In the genomic region with DNA sequence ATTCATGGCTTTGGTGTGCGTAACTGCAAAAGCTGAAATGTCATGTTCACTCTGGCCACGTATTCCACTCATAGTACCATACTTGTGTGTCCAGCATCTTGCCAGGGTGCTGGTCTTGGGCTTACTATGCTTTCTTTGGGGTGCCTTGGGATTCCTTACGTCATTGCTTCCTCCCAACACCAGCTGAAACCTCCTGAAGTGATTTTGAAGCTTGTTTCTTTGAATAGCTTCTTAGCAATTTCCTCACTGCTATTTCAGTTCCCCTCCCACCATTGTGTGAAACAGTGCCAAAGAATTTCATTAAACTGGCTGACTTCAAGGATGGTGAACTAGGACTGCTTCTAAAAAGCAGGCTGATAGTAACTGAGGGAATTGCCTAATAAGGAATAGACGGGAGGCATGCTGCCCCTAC, we compare ENCODE assay signal across 9 cellular contexts. TPM values are rescaled to one million over a fixed set of nuclear protein-coding genes. Genes with fewer than 3 reads are reported as not detected.
A peak's percentile ranks its signal among the peaks of the same experiment; 100 is the strongest.
DNase-seq lines count a peak whose midpoint lies in the region; ATAC-seq, FAIRE-seq and TF ChIP-seq lines count a peak whose summit lies in the region.
"Had no signal": no experiment of that assay in that cellular context is flagged by ENCODE, and none has a peak within 500 bp of the region (broad histone marks: within the 10 kb centered on the region; RNA-seq: fewer than 3 reads in every experiment).

No MANE protein-coding gene starts in this region.

- no peak overlapping the region for H3K4me3 ChIP-seq in astrocyte (ENCODE audit: insufficient read depth, low read depth, low read length)
- no peak overlapping the region for H3K4me3 ChIP-seq in spleen

- H2AFZ ChIP-seq in astrocyte (ENCODE audit: low read depth, low read length), result peak overlapping the region; percentile 57

- intact Hi-C loops in spleen (cut with DNase I; ENCODE audit: low total_unique reads), result no loop called here

- DNase-seq in astrocyte (ENCODE audit: low read depth) (peak; percentile 63), kidney glomerular epithelial cell (lab: John Stamatoyannopoulos, UW) (peak; percentile 61), spleen (no peak), GOT3 (lab: John Stamatoyannopoulos, UW) (no peak), NCI-H82 treated with DMSO at 0.1 percent for 48 hours (lab: John Stamatoyannopoulos, UW; ENCODE audit: unreplicated experiment) (no peak)
- no peak for DNase-seq in stimulated activated CD4-positive, alpha-beta T cell treated with anti-CD3 and anti-CD28 coated beads, Interleukin-4, amount 100 ng/mL, for 4 hours

- peaks cover 20% of the 10 kb centered on the region for H3K4me1 Mint-ChIP-seq in astrocyte (ENCODE audit: low read depth, unreplicated experiment)

- H3K27me3 ChIP-seq in astrocyte (ENCODE audit: insufficient read depth, low read length) (no peaks in the 10 kb centered on the region), spleen (replicated peaks in 1 of 7) (no peaks in the 10 kb centered on the region)

- no peaks in the 10 kb centered on the region for H3K27me3 Mint-ChIP-seq in astrocyte (ENCODE audit: low read depth, unreplicated experiment)

- H3K27ac ChIP-seq in astrocyte (ENCODE audit: low read depth, low read length) (no peak overlapping the region), spleen (peak overlapping the region; percentile 53 to 86 (median 80))

- WGBS in spleen, 5 donors, result 47 to 52% (median 49%) methylated on average over 4 of the region's 4 CpGs

- FAIRE-seq in astrocyte (lab: Jason Lieb, UNC), result peak; percentile 45

- no peaks in the 10 kb centered on the region for H3K79me2 ChIP-seq in astrocyte (ENCODE audit: insufficient read depth, low read length)

- TF ChIP-seq CTCF in astrocyte (IDR thresholded peaks at IDR 0.05; ENCODE audit: insufficient read depth, low read depth, low read length) (no peak), spleen (IDR thresholded peaks at IDR 0.05 in 8 of 11, conservative IDR thresholded peaks at IDR 0.05 in 3 of 11) (no peak)

- no peak overlapping the region for H3K9ac ChIP-seq in astrocyte (ENCODE audit: low read length)

- peak; percentile 32 for ATAC-seq in GM19438 (IDR thresholded peaks at IDR 0.05; ENCODE audit: low read depth, unreplicated experiment)
- ATAC-seq in HG03196 (IDR thresholded peaks at IDR 0.05; ENCODE audit: unreplicated experiment), result no peak

- no peaks in the 10 kb centered on the region for H4K20me1 ChIP-seq in astrocyte (ENCODE audit: insufficient read depth, low read length)

- no peak for TF ChIP-seq POLR2A in spleen (IDR thresholded peaks at IDR 0.05)

- H3K27ac Mint-ChIP-seq in astrocyte (ENCODE audit: unreplicated experiment), result peak overlapping the region; percentile 43

- peaks cover 11% of the 10 kb centered on the region for H3K4me1 ChIP-seq in astrocyte (ENCODE audit: insufficient read depth, low read length)
- H3K4me1 ChIP-seq in spleen, result peaks cover 5 to 92% (median 44%) of the 10 kb centered on the region in 6 donors

- H3K9me3 ChIP-seq in astrocyte (ENCODE audit: insufficient read depth, low read depth, low read length) (no peaks in the 10 kb centered on the region), spleen (no peaks in the 10 kb centered on the region)

- H3K36me3 ChIP-seq in astrocyte (ENCODE audit: insufficient read depth, low read length) (no peaks in the 10 kb centered on the region), spleen (no peaks in the 10 kb centered on the region)

- H3K4me3 Mint-ChIP-seq in astrocyte (ENCODE audit: unreplicated experiment), result no peak overlapping the region

- H3K4me2 ChIP-seq in astrocyte (ENCODE audit: low read length), result no peak overlapping the region

- peaks cover 6% of the 10 kb centered on the region for H3K9me3 Mint-ChIP-seq in astrocyte (ENCODE audit: unreplicated experiment)

- no peaks in the 10 kb centered on the region for H3K36me3 Mint-ChIP-seq in astrocyte (ENCODE audit: low read depth, unreplicated experiment)

RNA-seq across cellular contexts. Expression of gene ENTPD1, which starts 36.9 kb away (rescaled TPM):
- total RNA-seq in astrocyte, result 0.77 and 0.95 TPM in 2 replicates
- 10 to 100 TPM; 52.6 to 92.9 (median 64.1) TPM for total RNA-seq in spleen
- polyA plus RNA-seq in spleen, result 10 to 100 TPM; 14.1 to 19.7 (median 14.6) TPM
- total RNA-seq: NCI-H460 had no signal

Comparison
In these comparisons a context has a peak if more than half of its experiments do, and no peak if none do; other contexts are left out.
1. DNase-seq: peak in astrocyte (single experiment) and kidney glomerular epithelial cell (single experiment); none in spleen (single experiment), GOT3 (single experiment), stimulated activated CD4-positive, alpha-beta T cell treated with anti-CD3 and anti-CD28 coated beads, Interleukin-4, amount 100 ng/mL, for 4 hours (0 of 2) and NCI-H82 treated with DMSO at 0.1 percent for 48 hours (single experiment).
2. RNA of gene ENTPD1, which starts 36.9 kb away (total RNA-seq): 52.6 to 92.9 TPM in spleen; 0.77 to 0.95 TPM in astrocyte; every median in the first group is over 10 times any median in the second.